19 cellular contexts compared by ENCODE assay signal in genomic region chr1:3383679-3384078, GRCh38.
DNase-seq lines count a peak whose midpoint lies in the region; ATAC-seq, FAIRE-seq and TF ChIP-seq lines count a peak whose summit lies in the region.
"Had no signal": no experiment of that assay in that cellular context is flagged by ENCODE, and none has a peak within 500 bp of the region (broad histone marks: within the 10 kb centered on the region; RNA-seq: fewer than 3 reads in every experiment).

No MANE protein-coding gene starts in this region.

- no peak for ATAC-seq in GM21381 (IDR thresholded peaks at IDR 0.05; ENCODE audit: unreplicated experiment)

- peak overlapping the region; percentile 12 for H3K27ac Mint-ChIP-seq in activated naive CD4-positive, alpha-beta T cell treated with anti-CD3 and anti-CD28 coated beads, Interleukin-2, amount 50 U/mL, for 24 hours
- H3K27ac Mint-ChIP-seq in activated naive CD4-positive, alpha-beta T cell treated with anti-CD3 and anti-CD28 coated beads, Interleukin-2, amount 10 ng/mL, durations not matched to agents 7 days and 5 days, result no peak overlapping the region
- H3K27ac Mint-ChIP-seq in glutamatergic neuron (ENCODE audit: unreplicated experiment), result peak overlapping the region; percentile 28
- H3K27ac Mint-ChIP-seq in HFFc6, result no peak overlapping the region
- H3K27ac Mint-ChIP-seq: CD4-positive, alpha-beta memory T cell had no signal

- no peaks in the 10 kb centered on the region for H3K36me3 Mint-ChIP-seq in activated naive CD4-positive, alpha-beta T cell treated with anti-CD3 and anti-CD28 coated beads, Interleukin-2, amount 50 U/mL, for 24 hours
- no peaks in the 10 kb centered on the region for H3K36me3 Mint-ChIP-seq in activated naive CD4-positive, alpha-beta T cell treated with anti-CD3 and anti-CD28 coated beads, Interleukin-2, amount 10 ng/mL, durations not matched to agents 7 days and 5 days
- H3K36me3 Mint-ChIP-seq in glutamatergic neuron (ENCODE audit: unreplicated experiment), result no peaks in the 10 kb centered on the region
- H3K36me3 Mint-ChIP-seq in HFFc6 (ENCODE audit: low read depth), result no peaks in the 10 kb centered on the region
- H3K36me3 Mint-ChIP-seq: CD4-positive, alpha-beta memory T cell had no signal

- no peaks in the 10 kb centered on the region for H3K27me3 ChIP-seq in bronchial epithelial cell (ENCODE audit: control insufficient read depth, insufficient read depth, low read length)

- H3K4me1 Mint-ChIP-seq in activated naive CD4-positive, alpha-beta T cell treated with anti-CD3 and anti-CD28 coated beads, Interleukin-2, amount 50 U/mL, for 24 hours, result no peaks in the 10 kb centered on the region
- no peaks in the 10 kb centered on the region for H3K4me1 Mint-ChIP-seq in activated naive CD4-positive, alpha-beta T cell treated with anti-CD3 and anti-CD28 coated beads, Interleukin-2, amount 10 ng/mL, durations not matched to agents 7 days and 5 days
- H3K4me1 Mint-ChIP-seq in glutamatergic neuron (ENCODE audit: low read depth, unreplicated experiment) (peaks cover 2% of the 10 kb centered on the region), HFFc6 (ENCODE audit: low read depth) (no peaks in the 10 kb centered on the region)
- H3K4me1 Mint-ChIP-seq: CD4-positive, alpha-beta memory T cell had no signal

- no peak overlapping the region for H3K4me3 ChIP-seq in bronchial epithelial cell (ENCODE audit: low read depth, low read length)
- H3K4me3 ChIP-seq: GM23248 had no signal

- peak; percentile 98 for FAIRE-seq in bronchial epithelial cell (lab: Jason Lieb, UNC)
- FAIRE-seq: GM12891, GM18507, H1 had no signal

- TF ChIP-seq CTCF in bronchial epithelial cell (IDR thresholded peaks at IDR 0.05; ENCODE audit: insufficient read depth, low read length, severe bottlenecking) (no peak), glutamatergic neuron (IDR thresholded peaks at IDR 0.05; ENCODE audit: partially characterized antibody, unreplicated experiment) (no peak), HFFc6 (IDR thresholded peaks at IDR 0.05) (no peak)

- peaks cover 2% of the 10 kb centered on the region for H3K27me3 Mint-ChIP-seq in activated naive CD4-positive, alpha-beta T cell treated with anti-CD3 and anti-CD28 coated beads, Interleukin-2, amount 50 U/mL, for 24 hours
- no peaks in the 10 kb centered on the region for H3K27me3 Mint-ChIP-seq in activated naive CD4-positive, alpha-beta T cell treated with anti-CD3 and anti-CD28 coated beads, Interleukin-2, amount 10 ng/mL, durations not matched to agents 7 days and 5 days
- peaks cover 9% of the 10 kb centered on the region for H3K27me3 Mint-ChIP-seq in glutamatergic neuron (ENCODE audit: unreplicated experiment)
- H3K27me3 Mint-ChIP-seq in HFFc6 (ENCODE audit: insufficient read depth), result peaks cover 21% of the 10 kb centered on the region

- CTCF ChIA-PET in activated naive CD4-positive, alpha-beta T cell treated with anti-CD3 and anti-CD28 coated beads, Interleukin-2, amount 10 ng/mL, durations not matched to agents 7 days and 5 days (lab: Charles Lee), result no interaction called here

- H3K9me3 Mint-ChIP-seq in activated naive CD4-positive, alpha-beta T cell treated with anti-CD3 and anti-CD28 coated beads, Interleukin-2, amount 50 U/mL, for 24 hours, result no peaks in the 10 kb centered on the region
- H3K9me3 Mint-ChIP-seq in activated naive CD4-positive, alpha-beta T cell treated with anti-CD3 and anti-CD28 coated beads, Interleukin-2, amount 10 ng/mL, durations not matched to agents 7 days and 5 days, result no peaks in the 10 kb centered on the region
- H3K9me3 Mint-ChIP-seq in glutamatergic neuron (ENCODE audit: unreplicated experiment) (peaks cover 1% of the 10 kb centered on the region), HFFc6 (no peaks in the 10 kb centered on the region)
- H3K9me3 Mint-ChIP-seq: CD4-positive, alpha-beta memory T cell had no signal

- H3K36me3 ChIP-seq in bronchial epithelial cell (ENCODE audit: control insufficient read depth, insufficient read depth, low read length), result no peaks in the 10 kb centered on the region

- DNase-seq in activated naive CD4-positive, alpha-beta T cell treated with anti-CD3 and anti-CD28 coated beads, Interleukin-2, amount 10 ng/mL, durations not matched to agents 7 days and 5 days, result no peak
- DNase-seq in bronchial epithelial cell (ENCODE audit: low read depth) (no peak), glutamatergic neuron (no peak), HFFc6 (no peak)
- DNase-seq: C1 segment of cervical spinal cord; Calu3; CD4-positive, alpha-beta memory T cell; COR-L47; DMS53; DMS79 treated with DMSO at 0.1 percent for 48 hours; GF-D8; H7; HCEC 1CT had no signal

- no peak overlapping the region for H3K4me3 Mint-ChIP-seq in activated naive CD4-positive, alpha-beta T cell treated with anti-CD3 and anti-CD28 coated beads, Interleukin-2, amount 50 U/mL, for 24 hours
- no peak overlapping the region for H3K4me3 Mint-ChIP-seq in activated naive CD4-positive, alpha-beta T cell treated with anti-CD3 and anti-CD28 coated beads, Interleukin-2, amount 10 ng/mL, durations not matched to agents 7 days and 5 days
- H3K4me3 Mint-ChIP-seq in glutamatergic neuron (ENCODE audit: unreplicated experiment), result no peak overlapping the region
- no peak overlapping the region for H3K4me3 Mint-ChIP-seq in HFFc6
- H3K4me3 Mint-ChIP-seq: CD4-positive, alpha-beta memory T cell had no signal

Comparison
In these comparisons a context has a peak if more than half of its experiments do, and no peak if none do; other contexts are left out.
1. H3K27ac Mint-ChIP-seq: peak in activated naive CD4-positive, alpha-beta T cell treated with anti-CD3 and anti-CD28 coated beads, Interleukin-2, amount 50 U/mL, for 24 hours (single experiment) and glutamatergic neuron (single experiment); none in activated naive CD4-positive, alpha-beta T cell treated with anti-CD3 and anti-CD28 coated beads, Interleukin-2, amount 10 ng/mL, durations not matched to agents 7 days and 5 days (single experiment) and HFFc6 (single experiment).